27 cellular contexts compared by ENCODE assay signal in the genomic region with DNA sequence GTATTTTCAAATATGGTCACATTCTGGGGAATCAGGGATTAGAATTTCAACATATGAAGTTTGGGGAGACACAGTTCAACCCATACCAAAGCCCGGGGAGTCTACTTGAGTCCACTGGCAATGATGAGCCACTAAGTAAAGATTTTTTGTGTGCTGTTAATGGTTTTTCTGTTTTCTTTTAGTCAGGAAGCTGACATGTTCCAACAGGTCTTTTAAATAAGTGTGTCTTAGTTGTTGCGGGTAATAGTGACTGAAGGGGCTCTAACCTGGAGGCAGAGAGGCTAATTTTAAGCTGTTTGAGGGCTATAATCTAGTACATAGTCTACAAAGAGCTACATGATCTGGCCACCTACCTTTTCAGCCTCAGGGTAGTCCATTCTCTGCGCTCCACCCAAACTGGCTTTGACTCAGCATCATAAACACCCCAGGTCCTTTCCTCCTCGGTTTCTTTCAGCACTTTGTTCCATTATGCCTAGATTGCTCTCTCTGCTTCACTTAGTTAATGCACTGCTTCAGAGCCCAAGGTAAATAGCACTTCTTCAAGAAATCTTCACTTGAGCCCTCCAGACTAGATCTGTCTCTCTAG.
"Had no signal": no experiment of that assay in that cellular context is flagged by ENCODE, and none has a peak within 500 bp of the region (broad histone marks: within the 10 kb centered on the region; RNA-seq: fewer than 3 reads in every experiment).

No MANE protein-coding gene starts in this region.

- H3K4me1 ChIP-seq: colonic mucosa, gastroesophageal sphincter, right atrium auricular region, vagina had no signal

- H3K27ac ChIP-seq: cardiac muscle cell, colonic mucosa, gastroesophageal sphincter, right atrium auricular region, vagina had no signal

- H3K36me3 ChIP-seq: cardiac muscle cell, colonic mucosa, gastroesophageal sphincter, right atrium auricular region, vagina had no signal

- DNase-seq: activated CD4-positive, alpha-beta T cell treated with anti-CD3 and anti-CD28 coated beads for 36 hours; activated CD4-positive, CD25-positive, alpha-beta regulatory T cell; activated CD8-positive, alpha-beta memory T cell treated with anti-CD3 and anti-CD28 coated beads, Interleukin-2, amount 10 ng/mL, durations not matched to agents 7 days and 5 days; activated CD8-positive, alpha-beta T cell treated with anti-CD3 and anti-CD28 coated beads, Interleukin-2, amount 10 ng/mL, durations not matched to agents 7 days and 5 days; activated T-cell treated with anti-CD3 and anti-CD28 coated beads, Interleukin-2, amount 50 U/mL, for 48 hours; anterior cingulate cortex; cerebellar nuclear complex; colonic mucosa; effector CD8-positive, alpha-beta T cell; erythroblast; head of caudate nucleus; hippocampal formation; midbrain; naive thymus-derived CD8-positive, alpha-beta T cell; occipital lobe; stimulated activated CD4-positive, alpha-beta T cell treated with anti-CD3 and anti-CD28 coated beads, Interleukin-1b, Interleukin-23, amount 100 ng/mL, for 48 hours; stimulated activated CD4-positive, alpha-beta T cell treated with anti-CD3 and anti-CD28 coated beads, Interleukin-4, amount 100 ng/mL, for 4 hours; stimulated activated CD8-positive, alpha-beta memory T cell treated with anti-CD3 and anti-CD28 coated beads, Interleukin-4, amount 100 ng/mL, for 48 hours; stimulated activated naive CD8-positive, alpha-beta T cell treated with anti-CD3 and anti-CD28 coated beads, Interleukin-15, amount 100 ng/mL, for 72 hours; substantia nigra had no signal

- H3K4me3 ChIP-seq: cardiac muscle cell, colonic mucosa, gastroesophageal sphincter, right atrium auricular region, smooth muscle cell, vagina had no signal

- H3K4me2 ChIP-seq: smooth muscle cell had no signal

- H3K9me3 ChIP-seq: colonic mucosa, gastroesophageal sphincter, right atrium auricular region, vagina had no signal

- ATAC-seq: activated CD4-positive, alpha-beta T cell treated with anti-CD3 and anti-CD28 coated beads for 36 hours; activated CD8-positive, alpha-beta memory T cell treated with anti-CD3 and anti-CD28 coated beads, Interleukin-2, amount 10 ng/mL, durations not matched to agents 7 days and 5 days; activated CD8-positive, alpha-beta T cell treated with anti-CD3 and anti-CD28 coated beads, Interleukin-2, amount 10 ng/mL, durations not matched to agents 7 days and 5 days; gastroesophageal sphincter; naive thymus-derived CD8-positive, alpha-beta T cell; stimulated activated memory B cell treated with anti-CD40 and anti-IgM and Interleukin-4, amounts not matched to agents 10 μg/mL and 1 μg/mL and 100 μg/mL, for 72 hours; stimulated activated naive CD8-positive, alpha-beta T cell treated with anti-CD3 and anti-CD28 coated beads, Interleukin-15, amount 100 ng/mL, for 72 hours had no signal

- H3K27me3 ChIP-seq: cardiac muscle cell, colonic mucosa, gastroesophageal sphincter, right atrium auricular region, vagina had no signal

- FAIRE-seq: endometrium had no signal
